ENCODE assay signal across 10 cellular contexts in the genomic region with DNA sequence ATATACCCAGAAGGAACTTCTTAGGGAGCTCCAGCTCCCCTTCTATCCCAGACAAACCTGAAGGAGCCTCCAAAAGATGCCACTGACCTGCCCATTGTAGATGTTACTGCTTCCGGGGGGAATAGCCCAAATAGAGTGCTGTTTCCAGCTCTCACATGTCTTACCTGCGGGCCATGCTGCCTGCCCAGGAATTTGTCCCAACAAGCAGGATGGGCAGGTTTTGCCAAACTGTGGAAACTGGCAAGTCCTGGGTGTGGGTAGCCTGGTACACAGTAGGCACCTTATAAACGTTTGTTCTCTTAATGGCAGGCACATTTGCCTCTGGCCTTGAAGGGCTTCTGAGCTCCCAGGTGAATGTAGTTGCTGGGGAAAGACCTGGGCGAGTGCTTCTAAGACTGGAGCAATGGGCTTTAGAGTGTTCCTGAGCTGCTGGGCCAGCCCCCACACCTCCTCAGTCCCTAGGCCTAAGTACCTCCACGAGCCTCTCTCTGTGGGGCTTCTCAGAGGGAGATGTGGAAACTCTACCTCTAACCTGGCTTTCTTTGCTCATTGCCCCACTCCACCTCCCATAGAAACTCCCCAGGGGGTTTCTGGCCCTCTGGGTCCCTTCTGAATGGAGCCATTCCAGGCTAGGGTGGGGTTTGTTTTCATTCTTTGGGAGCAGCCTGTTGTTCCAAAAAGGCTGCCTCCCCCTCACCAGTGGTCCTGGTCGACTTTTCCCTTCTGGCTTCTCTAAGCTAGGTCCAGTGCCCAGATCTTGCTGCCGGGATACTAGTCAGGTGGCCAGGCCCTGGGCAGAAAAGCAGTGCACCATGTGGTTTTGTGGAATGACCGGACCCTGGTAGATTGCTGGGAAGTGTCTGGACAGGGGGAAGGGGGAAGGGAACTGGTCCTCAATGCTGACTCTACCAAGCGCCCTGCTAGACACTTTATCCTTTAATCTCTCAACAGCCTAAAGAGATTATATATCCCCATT. TPM values are rescaled to one million over a fixed set of nuclear protein-coding genes. Genes with fewer than 3 reads are reported as not detected.
DNase-seq lines count a peak whose midpoint lies in the region; ATAC-seq and TF ChIP-seq lines count a peak whose summit lies in the region.
"Had no signal": no experiment of that assay in that cellular context is flagged by ENCODE, and none has a peak within 500 bp of the region (broad histone marks: within the 10 kb centered on the region; RNA-seq: fewer than 3 reads in every experiment).

No MANE protein-coding gene starts in this region.

- in situ Hi-C loops in KBM-7 (cut with MboI; ENCODE audit: low pct_unique_long_range_greater_than_20kb, low sequenced_read_pairs) (no loop called here), G401 (cut with HindIII; ENCODE audit: low sequenced_read_pairs) (no loop called here)

- H3K4me1 ChIP-seq in psoas muscle: peaks cover 39% of the 10 kb centered on the region

- H3K9me3 ChIP-seq in psoas muscle: no peaks in the 10 kb centered on the region

- peak overlapping the region; percentile 46 for H3K4me3 ChIP-seq in BJ (ENCODE audit: low read depth, low read length)
- H3K4me3 ChIP-seq in psoas muscle: peak overlapping the region; percentile 74

- 74 to 80% (median 76%) methylated on average over 9 of the region's 9 CpGs for WGBS in psoas muscle, 3 donors

- peak in 3 of 4 donors; percentile 35 to 56 (median 53) for ATAC-seq in psoas muscle
- ATAC-seq in GM18873 (IDR thresholded peaks at IDR 0.05; ENCODE audit: low FRiP score, unreplicated experiment): no peak
- ATAC-seq in HG03521 (IDR thresholded peaks at IDR 0.05; ENCODE audit: unreplicated experiment): no peak

- intact Hi-C loops in psoas muscle (cut with DNase I): no loop called here

- CTCF ChIA-PET in BJ (lab: Yijun Ruan, JAX): interaction anchor here (1.0 to 8.7 kb wide), 3 partner anchors 19 to 37 kb away, joined by 3 to 70 read pairs (median 6); a partner anchor contains a TSS

- POLR2A ChIA-PET in BJ (lab: Charles Lee): no interaction called here

- no peak for DNase-seq in BJ (ENCODE audit: low read depth)
- DNase-seq in amygdala (lab: John Stamatoyannopoulos, UW): peak in 38 of 56 donors; percentile 2 to 74 (median 36)
- peak; percentile 25 for DNase-seq in hippocampal formation (lab: John Stamatoyannopoulos, UW)
- no peak for DNase-seq in psoas muscle
- no peak for DNase-seq in KBM-7
- no peak for DNase-seq in G401 (ENCODE audit: low spot score)
- DNase-seq: DMS53, immature natural killer cell had no signal

- no peaks in the 10 kb centered on the region for H3K36me3 ChIP-seq in BJ (ENCODE audit: control insufficient read depth, insufficient read depth, low read length)
- H3K36me3 ChIP-seq in psoas muscle (ENCODE audit: insufficient read depth in 1 of 2, low read depth in 1 of 2): peaks cover 0 to 13% of the 10 kb centered on the region in 2 donors

- peak overlapping the region; percentile 76 for H3K27ac ChIP-seq in psoas muscle

- TF ChIP-seq CTCF in BJ (IDR thresholded peaks at IDR 0.05; ENCODE audit: insufficient read depth, low read depth, low read length) (no peak), psoas muscle (IDR thresholded peaks at IDR 0.05) (no peak)

- no peaks in the 10 kb centered on the region for H3K27me3 ChIP-seq in BJ (ENCODE audit: control insufficient read depth, insufficient read depth, low read length)
- H3K27me3 ChIP-seq in psoas muscle (ENCODE audit: insufficient read depth in 3 of 3, low read length in 2 of 3): no peaks in the 10 kb centered on the region

RNA-seq across cellular contexts. Expression of a gene that starts 37.2 kb away (rescaled TPM):
- 5.2 and 5.5 TPM in 2 replicates for polyA plus RNA-seq in BJ (2011; rRNA removed)
- polyA minus RNA-seq in BJ (2011; rRNA and poly(A)+ RNA removed): 8.7 and 12.8 TPM in 2 replicates
- total RNA-seq in psoas muscle: 10 to 100 TPM; 12.5 to 73.5 (median 41.1) TPM
- polyA plus RNA-seq in psoas muscle: 1 to 10 TPM; 4.0 to 4.8 (median 4.5) TPM
- total RNA-seq in G401 (2014; rRNA removed; shearing (Covaris generic)): 49.9 and 58.0 TPM in 2 replicates

RNA-seq across cellular contexts. Expression of a gene that starts 43.0 kb away (rescaled TPM):
- 8.2 and 11.8 TPM in 2 replicates for polyA plus RNA-seq in BJ (2011; rRNA removed)
- polyA minus RNA-seq in BJ (2011; rRNA and poly(A)+ RNA removed): 4.4 and 5.0 TPM in 2 replicates
- total RNA-seq in psoas muscle: 10 to 100 TPM in 1 of 4 donors, 1 to 10 TPM in 3; 3.4 to 11.6 (median 6.3) TPM
- 10 to 100 TPM in 1 of 3 donors, 1 to 10 TPM in 2; 2.0 to 10.8 (median 8.4) TPM for polyA plus RNA-seq in psoas muscle
- total RNA-seq in G401 (2014; rRNA removed; shearing (Covaris generic)): 9.3 and 12.5 TPM in 2 replicates

Comparison
In these comparisons a context has a peak if more than half of its experiments do, and no peak if none do; other contexts are left out.
1. DNase-seq: peak in amygdala (38 of 56) and hippocampal formation (2 of 2); none in BJ (single experiment), psoas muscle (0 of 2), KBM-7 (single experiment) and G401 (single experiment).
2. ATAC-seq: peak in psoas muscle (3 of 4); none in GM18873 (single experiment) and HG03521 (single experiment).